25 cellular contexts compared by ENCODE assay signal in genomic region chr11:33751878-33752277, GRCh38. TPM values are rescaled to one million over a fixed set of nuclear protein-coding genes. Genes with fewer than 3 reads are reported as not detected.
"Had no signal": no experiment of that assay in that cellular context is flagged by ENCODE, and none has a peak within 500 bp of the region (broad histone marks: within the 10 kb centered on the region; RNA-seq: fewer than 3 reads in every experiment).

No MANE protein-coding gene starts in this region.

- ATAC-seq: foreskin keratinocyte; left lung; lower lobe of right lung; natural killer cell; sciatic nerve; stimulated activated memory B cell treated with anti-CD40 and anti-IgM and Interleukin-4, amounts not matched to agents 10 μg/mL and 1 μg/mL and 100 μg/mL, for 72 hours; stimulated activated naive CD8-positive, alpha-beta T cell treated with anti-CD3 and anti-CD28 coated beads, Interleukin-15, Interleukin-2, amounts not matched to agents 100 U/mL and 50 U/mL, for 24 hours had no signal

- H3K4me1 ChIP-seq: foreskin keratinocyte, lower lobe of right lung, testis had no signal

- H3K27ac ChIP-seq: coronary artery, esophagus muscularis mucosa, foreskin keratinocyte, left lung, lower lobe of right lung, ovary, testis, tibial artery had no signal

- H3K9me3 ChIP-seq: esophagus muscularis mucosa, left lung, lower lobe of right lung, ovary, testis, tibial artery had no signal

- H3K27me3 ChIP-seq: esophagus muscularis mucosa, foreskin keratinocyte, left lung, ovary, testis, tibial artery had no signal

- H3K4me3 ChIP-seq: coronary artery, esophagus muscularis mucosa, left lung, lower lobe of right lung, ovary, testis, tibial artery had no signal

- H3K36me3 ChIP-seq: ovary had no signal

- DNase-seq: dermis blood vessel endothelial cell; effector memory CD4-positive, alpha-beta T cell; foreskin keratinocyte; glutamatergic neuron; left lung; lower lobe of right lung; natural killer cell; occipital lobe; ovary; posterior cingulate gyrus; retina; stimulated activated CD4-positive, alpha-beta T cell treated with anti-CD3 and anti-CD28 coated beads, Interleukin-2, amount 100 ng/mL, for 24 hours; stimulated activated CD4-positive, alpha-beta T cell treated with anti-CD3 and anti-CD28 coated beads, Interleukin-4, amount 100 ng/mL, for 4 hours; stimulated activated naive CD8-positive, alpha-beta T cell treated with anti-CD3 and anti-CD28 coated beads, Interleukin-15, Interleukin-2, amounts not matched to agents 100 U/mL and 50 U/mL, for 24 hours; testis; tibial artery had no signal

RNA-seq across cellular contexts. Expression of gene C11orf91, which starts 51.3 kb away (rescaled TPM):
- total RNA-seq: dermis blood vessel endothelial cell, epithelial cell of proximal tubule, esophagus muscularis mucosa, fibroblast of lung, lower lobe of right lung, mononuclear cell, natural killer cell, occipital lobe, sciatic nerve, urinary bladder had no signal
- polyA plus RNA-seq: neural cell, ovary, urinary bladder had no signal
